ENCODE assay signal across 8 cellular contexts in the genomic region with DNA sequence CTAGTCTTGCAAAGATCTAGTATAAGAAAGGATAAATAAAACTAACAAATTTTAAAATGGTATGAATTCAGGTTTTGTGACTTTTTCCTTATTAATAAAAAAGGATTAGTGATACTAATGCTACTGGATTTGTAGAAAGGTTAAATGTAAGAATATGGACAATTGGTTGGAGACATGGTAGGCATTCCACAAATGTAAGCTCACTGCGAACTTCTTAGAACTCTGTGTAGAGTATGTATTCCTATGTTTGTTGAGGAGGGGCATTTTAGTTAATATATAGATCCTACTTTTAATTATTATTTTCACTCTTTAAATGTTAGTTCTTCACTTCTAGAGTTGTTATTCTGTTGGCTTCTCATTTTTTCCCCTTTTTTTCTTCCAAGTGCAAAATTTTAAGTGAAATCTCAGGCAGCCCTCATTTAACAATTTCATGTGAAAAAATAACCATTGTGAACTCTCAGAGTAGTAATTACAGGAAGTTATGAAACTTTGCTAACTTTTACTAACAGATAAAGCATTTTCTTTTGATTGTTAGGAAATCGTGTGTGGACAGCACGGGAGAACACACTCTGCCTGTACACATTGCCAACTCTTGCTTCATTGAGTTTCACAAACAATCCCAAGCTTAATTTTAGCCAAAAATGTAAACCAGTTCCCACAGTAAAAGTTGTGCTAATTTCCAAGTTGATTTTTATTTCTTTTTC.
DNase-seq lines count a peak whose midpoint lies in the region; TF ChIP-seq lines count a peak whose summit lies in the region.

No MANE protein-coding gene starts in this region.

- WGBS in mesodermal cell (ENCODE audit: insufficient coverage in 2 of 2), 2 experiments: 71% methylated on average over 3 of the region's 3 CpGs; no CpG with 5 or more reads in 1 of the 2 experiments

- H3K4me1 ChIP-seq in mesodermal cell (ENCODE audit: control insufficient read depth, insufficient read depth, low read length, poor library complexity, severe bottlenecking) (peaks cover 39% of the 10 kb centered on the region), uterus (peaks cover 8 to 10% of the 10 kb centered on the region in 2 donors)

- intact Hi-C loops in uterus (cut with DNase I; ENCODE audit: low total_unique reads): no loop called here

- H3K36me3 ChIP-seq in mesodermal cell (ENCODE audit: control insufficient read depth, insufficient read depth, low read length) (peaks cover 27% of the 10 kb centered on the region), uterus (no peaks in the 10 kb centered on the region)

- H3K27ac ChIP-seq in mesodermal cell (ENCODE audit: low read depth, low read length, severe bottlenecking): peak overlapping the region; percentile 99
- H3K27ac ChIP-seq in uterus: peak overlapping the region; percentile 73 to 79

- H3K4me3 ChIP-seq in mesodermal cell (ENCODE audit: extremely low read depth, insufficient read depth, low read length, poor library complexity, severe bottlenecking) (no peak overlapping the region), uterus (no peak overlapping the region)

- no peak for TF ChIP-seq CTCF in uterus (IDR thresholded peaks at IDR 0.05)

- H3K9me3 ChIP-seq in mesodermal cell (ENCODE audit: control insufficient read depth, low read length): peaks cover under 1% of the 10 kb centered on the region
- no peaks in the 10 kb centered on the region for H3K9me3 ChIP-seq in uterus

- no peaks in the 10 kb centered on the region for H3K27me3 ChIP-seq in uterus

- peak; percentile 2 for DNase-seq in SIG-M5 treated with dmso at 0.1 percent for 504 hours (lab: John Stamatoyannopoulos, UW; ENCODE audit: unreplicated experiment)
- no peak for DNase-seq in SIG-M5 (lab: John Stamatoyannopoulos, UW)
- DNase-seq in dedifferentiated amniotic fluid mesenchymal stem cell (ENCODE audit: extremely low spot score): peak; percentile 81
- peak in 1 of 2 donors; percentile 61 for DNase-seq in uterus
- DNase-seq in stimulated activated CD8-positive, alpha-beta memory T cell treated with anti-CD3 and anti-CD28 coated beads, Interleukin-4, amount 100 ng/mL, for 48 hours: no peak
- no peak for DNase-seq in middle frontal gyrus (ENCODE audit: extremely low spot score, low spot score)
- DNase-seq in T-helper 1 cell: no peak

- TF ChIP-seq POLR2A in uterus (IDR thresholded peaks at IDR 0.05): no peak

Comparison
In these comparisons a context has a peak if more than half of its experiments do, and no peak if none do; other contexts are left out.
1. DNase-seq: peak in SIG-M5 treated with dmso at 0.1 percent for 504 hours (single experiment) and dedifferentiated amniotic fluid mesenchymal stem cell (single experiment); none in SIG-M5 (single experiment), stimulated activated CD8-positive, alpha-beta memory T cell treated with anti-CD3 and anti-CD28 coated beads, Interleukin-4, amount 100 ng/mL, for 48 hours (single experiment), middle frontal gyrus (single experiment) and T-helper 1 cell (0 of 5).